Comparison of ENCODE assay signal across 2 cellular contexts in the genomic region with DNA sequence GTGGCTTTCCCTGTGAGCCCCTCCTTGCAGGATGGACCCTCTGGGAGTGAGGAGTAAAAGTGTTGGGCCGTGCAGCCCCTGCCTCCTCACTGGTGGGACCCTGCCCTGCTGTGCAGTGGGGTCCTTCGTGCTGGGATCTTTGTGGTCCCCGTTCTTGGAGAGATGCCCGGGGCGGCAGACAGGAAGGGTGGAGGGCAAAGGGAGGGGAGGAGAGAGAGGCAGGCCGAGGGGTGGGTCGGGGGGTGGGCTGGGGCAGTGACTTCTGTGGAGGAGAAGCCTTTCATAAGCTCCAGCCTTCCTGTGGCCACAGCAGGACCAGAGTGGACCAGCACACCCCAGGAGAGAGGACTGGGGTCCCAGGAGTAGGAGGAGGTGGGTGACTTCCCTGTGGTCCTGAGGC.
TF ChIP-seq lines count a peak whose summit lies in the region.

A gene (plus strand): TSS at position 283 of the 400 bp plus-strand sequence. CDS start 1,922 bp downstream, outside the sequence.

TF ChIP-seq in IMR-90, 13 proteins besides CTCF, POLR2A, EP300 and RAD21:
- TF ChIP-seq CHD1 (IDR thresholded peaks at IDR 0.05; ENCODE audit: low read depth, low read length) (no peak), RCOR1 (IDR thresholded peaks at IDR 0.05; ENCODE audit: insufficient replicate concordance, low read length) (no peak), SMC3 (IDR thresholded peaks at IDR 0.05; ENCODE audit: low read depth, low read length) (no peak), BHLHE40 (IDR thresholded peaks at IDR 0.05; ENCODE audit: low read depth, low read length) (no peak), MXI1 (IDR thresholded peaks at IDR 0.05; ENCODE audit: borderline replicate concordance, low read depth, low read length) (no peak), MAZ (IDR thresholded peaks at IDR 0.05; ENCODE audit: borderline replicate concordance, low read depth, low read length) (no peak), FOS (IDR thresholded peaks at IDR 0.05; ENCODE audit: low read depth, low read length) (no peak), CEBPB (IDR thresholded peaks at IDR 0.05; ENCODE audit: low read depth, low read length) (no peak), NFE2L2 (IDR thresholded peaks at IDR 0.05; ENCODE audit: low read depth, low read length) (no peak), RFX5 (IDR thresholded peaks at IDR 0.05; ENCODE audit: low read depth, low read length) (no peak), MAFK (IDR thresholded peaks at IDR 0.05; ENCODE audit: low read depth, low read length) (no peak)
- TF ChIP-seq, protein P1, sequence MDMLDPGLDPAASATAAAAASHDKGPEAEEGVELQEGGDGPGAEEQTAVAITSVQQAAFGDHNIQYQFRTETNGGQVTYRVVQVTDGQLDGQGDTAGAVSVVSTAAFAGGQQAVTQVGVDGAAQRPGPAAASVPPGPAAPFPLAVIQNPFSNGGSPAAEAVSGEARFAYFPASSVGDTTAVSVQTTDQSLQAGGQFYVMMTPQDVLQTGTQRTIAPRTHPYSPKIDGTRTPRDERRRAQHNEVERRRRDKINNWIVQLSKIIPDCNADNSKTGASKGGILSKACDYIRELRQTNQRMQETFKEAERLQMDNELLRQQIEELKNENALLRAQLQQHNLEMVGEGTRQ (IDR thresholded peaks at IDR 0.05; ENCODE audit: low read depth, low read length), result no peak
- TF ChIP-seq, protein P2, sequence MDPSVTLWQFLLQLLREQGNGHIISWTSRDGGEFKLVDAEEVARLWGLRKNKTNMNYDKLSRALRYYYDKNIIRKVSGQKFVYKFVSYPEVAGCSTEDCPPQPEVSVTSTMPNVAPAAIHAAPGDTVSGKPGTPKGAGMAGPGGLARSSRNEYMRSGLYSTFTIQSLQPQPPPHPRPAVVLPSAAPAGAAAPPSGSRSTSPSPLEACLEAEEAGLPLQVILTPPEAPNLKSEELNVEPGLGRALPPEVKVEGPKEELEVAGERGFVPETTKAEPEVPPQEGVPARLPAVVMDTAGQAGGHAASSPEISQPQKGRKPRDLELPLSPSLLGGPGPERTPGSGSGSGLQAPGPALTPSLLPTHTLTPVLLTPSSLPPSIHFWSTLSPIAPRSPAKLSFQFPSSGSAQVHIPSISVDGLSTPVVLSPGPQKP (IDR thresholded peaks at IDR 0.05; ENCODE audit: borderline replicate concordance, low read depth, low read length), result no peak

TF ChIP-seq in H1, 55 proteins besides CTCF, POLR2A, EP300 and RAD21:
- TF ChIP-seq, protein P3, sequence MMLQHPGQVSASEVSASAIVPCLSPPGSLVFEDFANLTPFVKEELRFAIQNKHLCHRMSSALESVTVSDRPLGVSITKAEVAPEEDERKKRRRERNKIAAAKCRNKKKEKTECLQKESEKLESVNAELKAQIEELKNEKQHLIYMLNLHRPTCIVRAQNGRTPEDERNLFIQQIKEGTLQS (IDR thresholded peaks at IDR 0.05; ENCODE audit: insufficient read depth, low read depth, low read length), result no peak
